Comparison of ENCODE assay signal across 13 cellular contexts in genomic region chr9:27379311-27380236, GRCh38.
DNase-seq lines count a peak whose midpoint lies in the region; ATAC-seq and TF ChIP-seq lines count a peak whose summit lies in the region.
"Had no signal": no experiment of that assay in that cellular context is flagged by ENCODE, and none has a peak within 500 bp of the region (broad histone marks: within the 10 kb centered on the region; RNA-seq: fewer than 3 reads in every experiment).

No MANE protein-coding gene starts in this region.

- intact Hi-C loops in activated CD4-positive, alpha-beta memory T cell treated with anti-CD3 and anti-CD28 coated beads for 36 hours (cut with micrococcal nuclease): no loop called here

- H3K27ac Mint-ChIP-seq in activated CD4-positive, alpha-beta memory T cell treated with anti-CD3 and anti-CD28 coated beads for 36 hours: no peak overlapping the region
- peak overlapping the region; percentile 95 for H3K27ac Mint-ChIP-seq in progenitor cell of endocrine pancreas
- H3K27ac Mint-ChIP-seq: activated naive CD4-positive, alpha-beta T cell treated with anti-CD3 and anti-CD28 coated beads, Interleukin-2, amount 50 U/mL, for 24 hours; endodermal cell had no signal

- ATAC-seq in GM18907 (IDR thresholded peaks at IDR 0.05; ENCODE audit: unreplicated experiment) (peak; percentile 43), HG02610 (IDR thresholded peaks at IDR 0.05; ENCODE audit: unreplicated experiment) (peak; percentile 38), HG03039 (IDR thresholded peaks at IDR 0.05; ENCODE audit: unreplicated experiment) (no peak)
- ATAC-seq: HCT116, K562 had no signal

- POLR2A ChIA-PET in activated CD4-positive, alpha-beta memory T cell treated with anti-CD3 and anti-CD28 coated beads for 36 hours (lab: Charles Lee): no interaction called here

- no peaks in the 10 kb centered on the region for H3K36me3 Mint-ChIP-seq in activated CD4-positive, alpha-beta memory T cell treated with anti-CD3 and anti-CD28 coated beads for 36 hours
- H3K36me3 Mint-ChIP-seq in progenitor cell of endocrine pancreas (ENCODE audit: insufficient read depth): no peaks in the 10 kb centered on the region
- H3K36me3 Mint-ChIP-seq: activated naive CD4-positive, alpha-beta T cell treated with anti-CD3 and anti-CD28 coated beads, Interleukin-2, amount 50 U/mL, for 24 hours had no signal

- TF ChIP-seq CTCF in progenitor cell of endocrine pancreas (IDR thresholded peaks at IDR 0.05; ENCODE audit: unreplicated experiment): no peak

- no peak overlapping the region for H3K4me3 Mint-ChIP-seq in activated CD4-positive, alpha-beta memory T cell treated with anti-CD3 and anti-CD28 coated beads for 36 hours
- H3K4me3 Mint-ChIP-seq in progenitor cell of endocrine pancreas (ENCODE audit: low read depth): peak overlapping the region; percentile 60
- H3K4me3 Mint-ChIP-seq: activated naive CD4-positive, alpha-beta T cell treated with anti-CD3 and anti-CD28 coated beads, Interleukin-2, amount 50 U/mL, for 24 hours; endodermal cell had no signal

- peak; percentile 39 for DNase-seq in activated CD4-positive, alpha-beta memory T cell treated with anti-CD3 and anti-CD28 coated beads for 36 hours
- DNase-seq in progenitor cell of endocrine pancreas (ENCODE audit: low spot score, unreplicated experiment): no peak
- DNase-seq in midbrain (lab: John Stamatoyannopoulos, UW): no peak
- DNase-seq in RKO (ENCODE audit: low spot score): no peak
- DNase-seq: endodermal cell, GDM1, posterior cingulate gyrus had no signal

- peaks cover 5% of the 10 kb centered on the region for H3K27me3 Mint-ChIP-seq in activated CD4-positive, alpha-beta memory T cell treated with anti-CD3 and anti-CD28 coated beads for 36 hours
- no peaks in the 10 kb centered on the region for H3K27me3 Mint-ChIP-seq in progenitor cell of endocrine pancreas
- H3K27me3 Mint-ChIP-seq: activated naive CD4-positive, alpha-beta T cell treated with anti-CD3 and anti-CD28 coated beads, Interleukin-2, amount 50 U/mL, for 24 hours had no signal

- peaks cover 7% of the 10 kb centered on the region for H3K4me1 Mint-ChIP-seq in activated CD4-positive, alpha-beta memory T cell treated with anti-CD3 and anti-CD28 coated beads for 36 hours (ENCODE audit: low read depth)
- peaks cover 60% of the 10 kb centered on the region for H3K4me1 Mint-ChIP-seq in progenitor cell of endocrine pancreas (ENCODE audit: low read depth)

- CTCF ChIA-PET in activated CD4-positive, alpha-beta memory T cell treated with anti-CD3 and anti-CD28 coated beads for 36 hours (lab: Charles Lee): no interaction called here

- H3K9me3 Mint-ChIP-seq in activated CD4-positive, alpha-beta memory T cell treated with anti-CD3 and anti-CD28 coated beads for 36 hours: no peaks in the 10 kb centered on the region
- no peaks in the 10 kb centered on the region for H3K9me3 Mint-ChIP-seq in progenitor cell of endocrine pancreas (ENCODE audit: low read depth)
- H3K9me3 Mint-ChIP-seq: activated naive CD4-positive, alpha-beta T cell treated with anti-CD3 and anti-CD28 coated beads, Interleukin-2, amount 50 U/mL, for 24 hours; endodermal cell had no signal
